In the genomic region with DNA sequence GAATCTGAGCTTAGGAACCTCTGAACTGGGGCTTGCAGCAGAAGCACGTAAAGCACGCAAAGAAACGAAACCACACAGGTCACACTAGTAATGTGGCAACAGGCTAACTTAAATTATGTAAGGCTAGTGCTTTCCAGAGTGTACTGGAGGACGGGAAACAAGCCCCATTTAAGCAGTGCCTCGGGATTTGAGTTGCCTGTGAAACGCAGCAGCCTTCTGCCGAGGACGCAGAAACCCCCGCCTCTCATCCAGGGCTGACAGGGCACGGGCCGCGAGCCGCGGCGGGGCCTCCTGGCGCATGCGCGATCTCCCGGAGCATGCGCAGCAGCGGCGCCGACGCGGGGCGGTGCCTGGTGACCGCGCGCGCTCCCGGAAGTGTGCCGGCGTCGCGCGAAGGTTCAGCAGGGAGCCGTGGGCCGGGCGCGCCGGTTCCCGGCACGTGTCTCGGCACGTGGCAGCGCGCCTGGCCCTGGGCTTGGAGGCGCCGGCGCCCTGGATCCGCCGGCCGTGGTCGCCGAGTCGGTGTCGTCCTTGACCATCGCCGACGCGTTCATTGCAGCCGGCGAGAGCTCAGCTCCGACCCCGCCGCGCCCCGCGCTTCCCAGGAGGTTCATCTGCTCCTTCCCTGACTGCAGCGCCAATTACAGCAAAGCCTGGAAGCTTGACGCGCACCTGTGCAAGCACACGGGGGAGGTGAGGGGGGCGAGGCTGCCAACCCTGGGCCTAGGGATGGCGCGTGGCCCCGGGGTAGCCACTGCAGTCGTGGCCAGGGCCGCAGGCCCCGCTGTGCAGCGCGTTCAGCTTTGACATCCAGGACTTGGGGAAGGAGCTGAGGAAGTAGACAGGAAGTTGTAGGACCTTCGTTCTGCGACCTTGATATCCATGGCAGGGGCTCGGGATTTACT, we compare ENCODE assay signal across 8 cellular contexts. TPM values are rescaled to one million over a fixed set of nuclear protein-coding genes. Genes with fewer than 3 reads are reported as not detected.
DNase-seq lines count a peak whose midpoint lies in the region; FAIRE-seq and TF ChIP-seq lines count a peak whose summit lies in the region.

A gene (plus strand): TSS at position 374 of the 905 bp plus-strand sequence.

- peaks cover 26% of the 10 kb centered on the region for H3K27me3 Mint-ChIP-seq in H9 (ENCODE audit: low read depth)
- H3K27me3 Mint-ChIP-seq in activated naive CD4-positive, alpha-beta T cell treated with anti-CD3 and anti-CD28 coated beads for 36 hours (ENCODE audit: low read depth) = no peaks in the 10 kb centered on the region

- H3K9ac ChIP-seq in H9 (ENCODE audit: extremely low read depth, insufficient read length, low read length) (peak within 1 kb of the TSS; percentile 6), MM.1S (ENCODE audit: low read length) (peak within 1 kb of the TSS; percentile 87)

- H3K23me2 ChIP-seq in H9 (ENCODE audit: insufficient read length, low read depth, low read length, poor library complexity, severe bottlenecking) = peaks cover 16% of the 10 kb centered on the region

- 0 out of 7 replicates have a peak within 1 kb of the TSS, but pooled peaks of 1 of the 3 experiments have one; percentile 22 for H3K27ac Mint-ChIP-seq in H9
- peak within 1 kb of the TSS; percentile 91 for H3K27ac Mint-ChIP-seq in activated naive CD4-positive, alpha-beta T cell treated with anti-CD3 and anti-CD28 coated beads for 36 hours

- H3K36me3 Mint-ChIP-seq in H9 (ENCODE audit: insufficient read depth in 1 of 3, low read depth in 3 of 3) = peaks cover 6 to 22% (median 21%) of the 10 kb centered on the region in 3 experiments; a peak in 6 of 7 replicates
- H3K36me3 Mint-ChIP-seq in activated naive CD4-positive, alpha-beta T cell treated with anti-CD3 and anti-CD28 coated beads for 36 hours (ENCODE audit: low read depth) = peaks cover 35% of the 10 kb centered on the region

- peaks cover 14% of the 10 kb centered on the region; the same call in 1 of the 2 replicates for H3F3A ChIP-seq in MM.1S (ENCODE audit: insufficient read depth, low read length)

- no peak within 1 kb of the TSS for H2AK5ac ChIP-seq in H9 (ENCODE audit: insufficient read length, low read length)

- H2BK5ac ChIP-seq in H9 (ENCODE audit: insufficient read length, low read length) = no peak within 1 kb of the TSS

- no peak within 1 kb of the TSS for H2BK20ac ChIP-seq in H9 (ENCODE audit: low read depth, low read length, poor library complexity, severe bottlenecking)

- no peak within 1 kb of the TSS for H3K56ac ChIP-seq in H9 (ENCODE audit: insufficient read length, low read depth, low read length)

- no peaks in the 10 kb centered on the region; a peak in 1 of 5 replicates for H3K9me3 Mint-ChIP-seq in H9
- no peaks in the 10 kb centered on the region for H3K9me3 Mint-ChIP-seq in activated naive CD4-positive, alpha-beta T cell treated with anti-CD3 and anti-CD28 coated beads for 36 hours

- H4K91ac ChIP-seq in H9 (ENCODE audit: insufficient read length, low read depth, low read length) = no peak within 1 kb of the TSS

- H3K36me3 ChIP-seq in MM.1S (replicated peaks; ENCODE audit: insufficient read depth, low read length) (no peaks in the 10 kb centered on the region), neutrophil (no peaks in the 10 kb centered on the region)

- 0 out of 2 replicates have a peak within 1 kb of the TSS, but pooled peaks have one; percentile 4 for H3K14ac ChIP-seq in H9 (ENCODE audit: insufficient read depth, low read length)

- no peaks in the 10 kb centered on the region for H3K9me3 ChIP-seq in H9 (ENCODE audit: control insufficient read depth, low read depth, low read length)
- no peaks in the 10 kb centered on the region for H3K9me3 ChIP-seq in MM.1S (replicated peaks; ENCODE audit: insufficient read depth, low read length)
- H3K9me3 ChIP-seq in neutrophil = no peaks in the 10 kb centered on the region

- H3K4me2 ChIP-seq in H9 (ENCODE audit: insufficient read depth, insufficient read length, low read length) = peak within 1 kb of the TSS; percentile 50
- peak within 1 kb of the TSS; percentile 95 for H3K4me2 ChIP-seq in MM.1S (ENCODE audit: low read depth, low read length)

- H3K4me1 Mint-ChIP-seq in H9 = peaks cover 22 to 26% of the 10 kb centered on the region in 2 experiments
- peaks cover 30% of the 10 kb centered on the region for H3K4me1 Mint-ChIP-seq in activated naive CD4-positive, alpha-beta T cell treated with anti-CD3 and anti-CD28 coated beads for 36 hours (ENCODE audit: low read depth)

- H3K4me3 ChIP-seq in MM.1S (ENCODE audit: low read length) = peak within 1 kb of the TSS; percentile 85
- peak within 1 kb of the TSS; percentile 69 to 90 for H3K4me3 ChIP-seq in neutrophil (ENCODE audit: low read depth in 1 of 2, low read length in 1 of 2)

- H3K4me3 Mint-ChIP-seq in H9 = peak within 1 kb of the TSS; percentile 75
- H3K4me3 Mint-ChIP-seq in activated naive CD4-positive, alpha-beta T cell treated with anti-CD3 and anti-CD28 coated beads for 36 hours = peak within 1 kb of the TSS; percentile 88

- no peak within 1 kb of the TSS for H2AFZ ChIP-seq in H9 (ENCODE audit: low read length)
- peak within 1 kb of the TSS; percentile 82 for H2AFZ ChIP-seq in MM.1S (ENCODE audit: low read length)

- no peak within 1 kb of the TSS for H3K4ac ChIP-seq in H9 (ENCODE audit: low read depth, low read length)

- intact Hi-C loops in activated naive CD4-positive, alpha-beta T cell treated with anti-CD3 and anti-CD28 coated beads for 36 hours (cut with micrococcal nuclease) = loop anchor here (1.0 to 10.0 kb wide), 6 partner anchors 71 to 1230 kb away; a partner anchor contains a TSS

- H3K4me1 ChIP-seq in H9 (ENCODE audit: insufficient read depth, low read length) = no peaks in the 10 kb centered on the region; the same call in 1 of the 2 replicates
- no peaks in the 10 kb centered on the region; the same call in 1 of the 2 replicates for H3K4me1 ChIP-seq in MM.1S (ENCODE audit: low read length)
- H3K4me1 ChIP-seq in neutrophil (ENCODE audit: control insufficient read depth in 1 of 2, insufficient read depth in 1 of 2, low read depth in 1 of 2, low read length in 1 of 2) = peaks cover 56 to 58% of the 10 kb centered on the region in 2 experiments

- H2BK15ac ChIP-seq in H9 (ENCODE audit: low read depth, low read length) = no peak within 1 kb of the TSS

- H4K20me1 ChIP-seq in H9 (ENCODE audit: control insufficient read depth, insufficient read depth, insufficient read length) (no peaks in the 10 kb centered on the region), MM.1S (ENCODE audit: insufficient read depth, low read length) (no peaks in the 10 kb centered on the region)

- H4K5ac ChIP-seq in H9 (ENCODE audit: insufficient read length, low read depth, low read length) = no peak within 1 kb of the TSS

- H3K18ac ChIP-seq in H9 (ENCODE audit: insufficient read length, low read depth, low read length) = no peak within 1 kb of the TSS

- CTCF ChIA-PET in activated naive CD4-positive, alpha-beta T cell treated with anti-CD3 and anti-CD28 coated beads for 36 hours (lab: Charles Lee) = interaction anchor here (0.8 to 5.0 kb wide), 8 partner anchors 11 to 402 kb away, joined by 3 to 34 read pairs (median 4); no protein-coding TSS in a partner anchor

- WGBS in H9 (ENCODE audit: extremely low coverage, insufficient read length, low lambda C conversion rate) = no CpG with 5 or more reads among the region's 85 CpGs

- H3K27ac ChIP-seq in H9 (ENCODE audit: insufficient read length, low read depth, low read length) = no peak within 1 kb of the TSS
- H3K27ac ChIP-seq in MM.1S (ENCODE audit: low read length) = peak within 1 kb of the TSS; percentile 83
- H3K27ac ChIP-seq in neutrophil = peak within 1 kb of the TSS; percentile 90

- no peaks in the 10 kb centered on the region for H3K9me2 ChIP-seq in MM.1S (replicated peaks; ENCODE audit: insufficient read depth, low read length)

- H4K8ac ChIP-seq in H9 (replicated peaks; ENCODE audit: insufficient read length, low read depth, low read length) = no peak within 1 kb of the TSS

- no peak within 1 kb of the TSS for H2BK120ac ChIP-seq in H9 (ENCODE audit: low read depth, low read length, poor library complexity, severe bottlenecking)

- H2BK12ac ChIP-seq in H9 (ENCODE audit: insufficient read length, low read depth, low read length) = no peak within 1 kb of the TSS

- H3K23ac ChIP-seq in H9 (ENCODE audit: insufficient read length, low read depth, low read length) = no peak within 1 kb of the TSS

- no peak for FAIRE-seq in frontal cortex (lab: Jason Lieb, UNC)

- DNase-seq in ELR (ENCODE audit: low read depth) (peak; percentile 86), H9 (peak; percentile 83), MM.1S (peak; percentile 80), SK-N-DZ (ENCODE audit: low spot score) (peak; percentile 82), frontal cortex (ENCODE audit: low spot score in 2 of 2) (peak; percentile 94 to 96)
- peak; percentile 89 for DNase-seq in activated naive CD4-positive, alpha-beta T cell treated with anti-CD3 and anti-CD28 coated beads for 36 hours

- H3K79me1 ChIP-seq in H9 (ENCODE audit: insufficient read depth, low read depth, low read length, poor library complexity, severe bottlenecking) = no peaks in the 10 kb centered on the region

- H3T11ph ChIP-seq in H9 (ENCODE audit: low read length) = no peak within 1 kb of the TSS

- no peak for TF ChIP-seq CTCF in H9 (conservative IDR thresholded peaks at IDR 0.05)
- TF ChIP-seq CTCF in MM.1S (IDR thresholded peaks at IDR 0.05; ENCODE audit: low read length) = no peak
- TF ChIP-seq CTCF in neutrophil (IDR thresholded peaks at IDR 0.05) = peak; percentile 18
- TF ChIP-seq CTCF in subcutaneous adipose tissue (IDR thresholded peaks at IDR 0.05; ENCODE audit: low read depth) = no peak

- H3K27me3 ChIP-seq in H9 (ENCODE audit: insufficient read depth, low read length) (no peaks in the 10 kb centered on the region; the same call in 1 of the 2 replicates), MM.1S (replicated peaks; ENCODE audit: insufficient read depth, low read length) (no peaks in the 10 kb centered on the region), neutrophil (no peaks in the 10 kb centered on the region)

- H3K79me2 ChIP-seq in H9 (ENCODE audit: insufficient read depth, low read length) (no peaks in the 10 kb centered on the region; the same call in 1 of the 2 replicates), MM.1S (ENCODE audit: low read length) (peaks cover 42% of the 10 kb centered on the region)

RNA-seq across cellular contexts. Expression of the gene that starts here (rescaled TPM):
- total RNA-seq in H9 (2021) = 70.0 and 70.5 TPM in 2 replicates
- polyA plus RNA-seq in SK-N-DZ (2014; cell fraction: cytosol; rRNA removed) = 171 and 205 TPM in 2 replicates
- polyA plus RNA-seq in SK-N-DZ (2014; cell fraction: nucleus; rRNA removed) = 112 and 153 TPM in 2 replicates
- 100 to 1,000 TPM; 303 to 314 TPM for total RNA-seq in activated naive CD4-positive, alpha-beta T cell treated with anti-CD3 and anti-CD28 coated beads for 36 hours
- 94.6 TPM for total RNA-seq in frontal cortex
- 100 to 1,000 TPM; 181 to 263 (median 206) TPM for total RNA-seq in subcutaneous adipose tissue
